14 cellular contexts compared by ENCODE assay signal in genomic region chr12:3977621-3978020, GRCh38.
"Had no signal": no experiment of that assay in that cellular context is flagged by ENCODE, and none has a peak within 500 bp of the region (broad histone marks: within the 10 kb centered on the region; RNA-seq: fewer than 3 reads in every experiment).

No MANE protein-coding gene starts in this region.

- H3K36me3 ChIP-seq: gastrocnemius medialis, heart left ventricle, prostate gland, right lobe of liver, SJSA1, thoracic aorta had no signal

- ATAC-seq: gastrocnemius medialis, heart left ventricle had no signal

- H3K4me3 ChIP-seq: dorsolateral prefrontal cortex, gastrocnemius medialis, heart left ventricle, prostate gland, right lobe of liver, SJSA1, smooth muscle cell, thoracic aorta had no signal

- H3K4me3 Mint-ChIP-seq: activated CD4-positive, alpha-beta memory T cell treated with anti-CD3 and anti-CD28 coated beads for 36 hours; endodermal cell; immature natural killer cell; nephron progenitor cell had no signal

- H3K36me3 Mint-ChIP-seq: activated CD4-positive, alpha-beta memory T cell treated with anti-CD3 and anti-CD28 coated beads for 36 hours; immature natural killer cell had no signal

- H3K27me3 ChIP-seq: gastrocnemius medialis, heart left ventricle, right lobe of liver, SJSA1 had no signal

- H3K4me1 ChIP-seq: gastrocnemius medialis, prostate gland, right lobe of liver, SJSA1 had no signal

- H3K9me3 ChIP-seq: gastrocnemius medialis, prostate gland, right lobe of liver, thoracic aorta had no signal

- DNase-seq: activated CD4-positive, alpha-beta memory T cell treated with anti-CD3 and anti-CD28 coated beads for 36 hours; activated CD4-positive, CD25-positive, alpha-beta regulatory T cell; activated effector memory CD4-positive, alpha-beta T cell treated with Interleukin-2 at 50 U/mL for 16 hours; dorsolateral prefrontal cortex; endodermal cell; gastrocnemius medialis; heart left ventricle; immature natural killer cell; nephron progenitor cell; right lobe of liver had no signal

- H3K9me3 Mint-ChIP-seq: activated CD4-positive, alpha-beta memory T cell treated with anti-CD3 and anti-CD28 coated beads for 36 hours had no signal

- H3K27ac ChIP-seq: dorsolateral prefrontal cortex, gastrocnemius medialis, heart left ventricle, prostate gland, right lobe of liver, SJSA1, thoracic aorta had no signal

- H3K27me3 Mint-ChIP-seq: activated CD4-positive, alpha-beta memory T cell treated with anti-CD3 and anti-CD28 coated beads for 36 hours had no signal

- H3K27ac Mint-ChIP-seq: activated CD4-positive, alpha-beta memory T cell treated with anti-CD3 and anti-CD28 coated beads for 36 hours; endodermal cell; immature natural killer cell; nephron progenitor cell had no signal
